1 cellular context compared by ENCODE assay signal in genomic region chr7:122847871-122848473, GRCh38.
TF ChIP-seq lines count a peak whose summit lies in the region.

No MANE protein-coding gene starts in this region.

TF ChIP-seq in GM23338, 12 proteins besides CTCF, POLR2A, EP300 and RAD21 (continued from another document):
- TF ChIP-seq REST (IDR thresholded peaks at IDR 0.05; ENCODE audit: unreplicated experiment) (no peak), POLR2AphosphoS5 (IDR thresholded peaks at IDR 0.05; ENCODE audit: low read depth) (no peak), EZH2 (IDR thresholded peaks at IDR 0.05; ENCODE audit: low read depth, unreplicated experiment) (no peak), JUNB (IDR thresholded peaks at IDR 0.05; ENCODE audit: unreplicated experiment) (no peak), ZNF114 (CRISPR knock-in tag; IDR thresholded peaks at IDR 0.05) (no peak)
TF ChIP-seq in GM23338: peak in this region for 0.
